Comparison of ENCODE assay signal across 16 cellular contexts in genomic region chr16:1361685-1362360, GRCh38. TPM values are rescaled to one million over a fixed set of nuclear protein-coding genes. Genes with fewer than 3 reads are reported as not detected.
DNase-seq lines count a peak whose midpoint lies in the region; FAIRE-seq and TF ChIP-seq lines count a peak whose summit lies in the region.
"Had no signal": no experiment of that assay in that cellular context is flagged by ENCODE, and none has a peak within 500 bp of the region (broad histone marks: within the 10 kb centered on the region; RNA-seq: fewer than 3 reads in every experiment).

No MANE protein-coding gene starts in this region.

- H3K36me3 ChIP-seq in kidney (ENCODE audit: control insufficient read depth in 1 of 2, insufficient read depth in 2 of 2, low read length in 2 of 2): peaks cover 6 to 26% of the 10 kb centered on the region in 2 donors

- intact Hi-C loops in kidney (cut with DNase I): no loop called here

- H3K4me3 ChIP-seq in kidney (ENCODE audit: low read length in 2 of 2): no peak overlapping the region
- H3K4me3 ChIP-seq: Peyer's patch had no signal

- DNase-seq in kidney (peak; percentile 64), iPS-NIHi11 (ENCODE audit: low spot score) (no peak)
- DNase-seq: AML-193; Calu3; CD4-positive, CD25-positive, alpha-beta regulatory T cell; DMS79 treated with DMSO at 0.1 percent for 48 hours; GDM1; H9; KBM-7; NCI-H1092; NCI-H1694; NCI-H446 treated with DMSO at 0.1 percent for 48 hours; NCI-H82; Peyer's patch; SHP77 treated with DMSO at 0.1 percent for 48 hours had no signal

- no peak for TF ChIP-seq CTCF in kidney (IDR thresholded peaks at IDR 0.05; ENCODE audit: borderline replicate concordance, extremely low read depth, insufficient read depth)

- no peak overlapping the region for H3K27ac ChIP-seq in kidney (ENCODE audit: low read depth in 2 of 2, low read length in 2 of 2)
- H3K27ac ChIP-seq: Peyer's patch had no signal

- H3K4me1 ChIP-seq in kidney (ENCODE audit: control insufficient read depth in 1 of 2, insufficient read depth in 1 of 2, low read depth in 1 of 2, low read length in 2 of 2): no peaks in the 10 kb centered on the region
- H3K4me1 ChIP-seq: Peyer's patch had no signal

- no peak for FAIRE-seq in kidney (lab: Jason Lieb, UNC)
- FAIRE-seq: HTR-8/SVneo had no signal

- no peak overlapping the region for H3K9ac ChIP-seq in kidney (ENCODE audit: low read length in 2 of 2)

- H3K9me3 ChIP-seq in kidney (ENCODE audit: control insufficient read depth in 1 of 2, low read length in 2 of 2): no peaks in the 10 kb centered on the region
- H3K9me3 ChIP-seq: Peyer's patch had no signal

RNA-seq across cellular contexts. Expression of gene GNPTG, which starts 10.1 kb away (rescaled TPM):
- 88.7 TPM for total RNA-seq in kidney
- 138 TPM for polyA plus RNA-seq in kidney (ENCODE audit: insufficient read depth, low read depth, low replicate concordance)

RNA-seq across cellular contexts. Expression of gene TSR3, which starts 10.1 kb away (rescaled TPM):
- 44.8 TPM for total RNA-seq in kidney
- polyA plus RNA-seq in kidney (ENCODE audit: insufficient read depth, low read depth, low replicate concordance): 95.4 TPM

RNA-seq across cellular contexts. Expression of gene BAIAP3, which starts 28.4 kb away (rescaled TPM):
- 8.0 TPM for total RNA-seq in kidney
- polyA plus RNA-seq in kidney (ENCODE audit: insufficient read depth, low read depth, low replicate concordance): 8.2 TPM

RNA-seq across cellular contexts. Expression of gene UBE2I, which starts 52.4 kb away (rescaled TPM):
- 97.1 TPM for total RNA-seq in kidney
- 62.2 TPM for polyA plus RNA-seq in kidney (ENCODE audit: insufficient read depth, low read depth, low replicate concordance)

RNA-seq across cellular contexts. Expression of gene UNKL, which starts 52.7 kb away (rescaled TPM):
- total RNA-seq in kidney: 26.0 TPM
- polyA plus RNA-seq in kidney (ENCODE audit: insufficient read depth, low read depth, low replicate concordance): 5.5 TPM
